In the genomic region with DNA sequence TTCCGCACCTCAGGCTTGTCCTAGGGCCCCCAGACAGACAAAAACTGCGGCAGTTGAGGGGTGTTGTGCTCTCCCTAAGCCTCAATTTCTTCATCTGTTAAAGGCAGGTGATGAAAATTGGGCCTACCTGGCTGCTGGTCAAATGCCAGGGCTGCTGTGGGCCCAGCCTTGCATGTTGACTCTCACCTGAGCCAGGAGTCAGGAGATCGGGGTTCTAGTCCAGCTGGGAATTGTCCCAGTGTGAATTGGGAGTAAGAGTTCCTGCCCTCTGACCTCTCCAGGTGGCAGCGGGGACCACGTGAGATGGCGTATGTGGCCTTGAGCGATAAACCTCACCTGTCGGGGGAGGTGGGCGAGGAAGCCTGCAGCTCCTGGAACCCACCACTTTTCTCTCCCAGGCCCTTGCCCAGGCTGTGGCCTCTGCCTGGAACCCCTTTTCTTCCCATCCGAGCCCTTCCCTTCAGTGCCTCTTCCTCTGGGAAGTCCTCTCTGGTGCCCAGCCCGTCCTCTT, we compare ENCODE assay signal across 8 cellular contexts.
A peak's percentile ranks its signal among the peaks of the same experiment; 100 is the strongest.
DNase-seq lines count a peak whose midpoint lies in the region; ATAC-seq and TF ChIP-seq lines count a peak whose summit lies in the region.
"Had no signal": no experiment of that assay in that cellular context is flagged by ENCODE, and none has a peak within 500 bp of the region (broad histone marks: within the 10 kb centered on the region; RNA-seq: fewer than 3 reads in every experiment).

No MANE protein-coding gene starts in this region.

- no peak for DNase-seq in IMR-90
- DNase-seq in adipocyte (ENCODE audit: low read depth), result no peak
- DNase-seq in stimulated activated naive CD8-positive, alpha-beta T cell treated with anti-CD3 and anti-CD28 coated beads, Interleukin-15, amount 100 ng/mL, for 72 hours, result no peak
- no peak for DNase-seq in cortex of kidney (lab: John Stamatoyannopoulos, UW)
- no peak for DNase-seq in NOMO-1 treated with DMSO at 0.1 percent for 48 hours (lab: John Stamatoyannopoulos, UW; ENCODE audit: unreplicated experiment)
- DNase-seq: GOT3 had no signal

- H3K4me1 ChIP-seq in IMR-90 (ENCODE audit: control insufficient read depth, insufficient read depth, low read length) (peaks cover 25% of the 10 kb centered on the region), adipocyte (ENCODE audit: control insufficient read depth, insufficient read depth, low read length) (peaks cover 78% of the 10 kb centered on the region), liver (ENCODE audit: control insufficient read depth in 4 of 4, insufficient read depth in 4 of 4, low read length in 3 of 4) (peaks cover 7 to 31% (median 25%) of the 10 kb centered on the region in 4 donors)

- no peak overlapping the region for H4K5ac ChIP-seq in IMR-90 (ENCODE audit: low read depth, low read length)

- no peaks in the 10 kb centered on the region for H3K9me3 Mint-ChIP-seq in stimulated activated naive CD8-positive, alpha-beta T cell treated with anti-CD3 and anti-CD28 coated beads, Interleukin-15, amount 100 ng/mL, for 72 hours

- no peak overlapping the region for H3K56ac ChIP-seq in IMR-90 (ENCODE audit: extremely low read depth, insufficient read depth, low read length)

- H3K79me1 ChIP-seq in IMR-90 (ENCODE audit: low read depth in 1 of 2, low read length in 2 of 2), result no peaks in the 10 kb centered on the region

- no peak overlapping the region; the same call in 1 of the 2 replicates for H3K14ac ChIP-seq in IMR-90 (replicated peaks; ENCODE audit: low read depth, low read length)

- H3K27me3 ChIP-seq in IMR-90 (ENCODE audit: control insufficient read depth, insufficient read depth, low read length), result no peaks in the 10 kb centered on the region
- H3K27me3 ChIP-seq in adipocyte (replicated peaks; ENCODE audit: control insufficient read depth, insufficient read depth, low read length), result no peaks in the 10 kb centered on the region
- H3K27me3 ChIP-seq in liver (ENCODE audit: control insufficient read depth in 4 of 4, insufficient read depth in 4 of 4, low read length in 3 of 4), result no peaks in the 10 kb centered on the region

- peak overlapping the region in 1 of 2 donors; percentile 50 for H3K27ac Mint-ChIP-seq in stimulated activated naive CD8-positive, alpha-beta T cell treated with anti-CD3 and anti-CD28 coated beads, Interleukin-15, amount 100 ng/mL, for 72 hours

- H3K27ac ChIP-seq in IMR-90 (ENCODE audit: insufficient read depth, low read length) (no peak overlapping the region), liver (ENCODE audit: low read depth in 1 of 2, low read length in 2 of 2) (peak overlapping the region; percentile 57 to 77)

- no peak overlapping the region for H2BK5ac ChIP-seq in IMR-90 (ENCODE audit: low read depth, low read length, poor library complexity, severe bottlenecking)

- peak overlapping the region; percentile 0; the same call in 1 of the 2 replicates for H4K91ac ChIP-seq in IMR-90 (ENCODE audit: insufficient read depth, low read depth, low read length)

- no peak overlapping the region for H3K4me2 ChIP-seq in IMR-90 (ENCODE audit: low read depth, low read length)

- H3K9me1 ChIP-seq in IMR-90 (ENCODE audit: insufficient read depth, low read length), result peaks cover 7% of the 10 kb centered on the region; the same call in 1 of the 2 replicates

- peak overlapping the region; percentile 86 for H2AFZ ChIP-seq in IMR-90 (replicated peaks; ENCODE audit: low read length, poor library complexity)

- no peak for TF ChIP-seq RAD21 in IMR-90 (IDR thresholded peaks at IDR 0.05; ENCODE audit: low read length)
- TF ChIP-seq RAD21 in liver (IDR thresholded peaks at IDR 0.05), result no peak

- no peaks in the 10 kb centered on the region for H4K20me1 ChIP-seq in IMR-90 (ENCODE audit: insufficient read depth, low read length)

- in situ Hi-C loops in IMR-90 (cut with MboI; ENCODE audit: low sequenced_read_pairs), result no loop called here

- no peak for ATAC-seq in IMR-90 (ENCODE audit: low read depth)
- ATAC-seq in stimulated activated naive CD8-positive, alpha-beta T cell treated with anti-CD3 and anti-CD28 coated beads, Interleukin-15, amount 100 ng/mL, for 72 hours, result no peak
- ATAC-seq in GM18867 (IDR thresholded peaks at IDR 0.05; ENCODE audit: unreplicated experiment), result no peak

- 95% methylated on average over 8 of the region's 11 CpGs; no CpG with 5 or more reads in 1 of the 2 experiments for WGBS in IMR-90 (ENCODE audit: extremely low coverage in 2 of 2, insufficient read length in 1 of 2), 2 experiments
- 71% methylated on average over 11 of the region's 11 CpGs for WGBS in liver

- BruUV-seq in IMR-90 (replicated peaks; lab: Mats Ljungman, UMichigan), result no TSS peak

- CTCF ChIA-PET in IMR-90 (lab: Yijun Ruan, JAX), result no interaction called here

- intact Hi-C loops in IMR-90 (cut with micrococcal nuclease), result no loop called here

- no peak for TF ChIP-seq POLR2A in IMR-90 (IDR thresholded peaks at IDR 0.05; ENCODE audit: low read depth, low read length)

- no peak overlapping the region; a peak in 1 of 4 replicates for H4K8ac ChIP-seq in IMR-90 (ENCODE audit: low read depth in 2 of 2, low read length in 2 of 2)

- peaks cover 56% of the 10 kb centered on the region for H3K4me1 Mint-ChIP-seq in stimulated activated naive CD8-positive, alpha-beta T cell treated with anti-CD3 and anti-CD28 coated beads, Interleukin-15, amount 100 ng/mL, for 72 hours

- peak overlapping the region; percentile 75 for H2AK5ac ChIP-seq in IMR-90 (ENCODE audit: low read depth, low read length)

- H3K18ac ChIP-seq in IMR-90 (ENCODE audit: low read depth, low read length), result no peak overlapping the region

- H2AK9ac ChIP-seq in IMR-90 (replicated peaks; ENCODE audit: low read depth, low read length, poor library complexity), result peak overlapping the region; percentile 97

- H3K4me3 Mint-ChIP-seq in stimulated activated naive CD8-positive, alpha-beta T cell treated with anti-CD3 and anti-CD28 coated beads, Interleukin-15, amount 100 ng/mL, for 72 hours, result peak overlapping the region; percentile 82 to 84

- H3K4ac ChIP-seq in IMR-90 (ENCODE audit: low read depth, low read length), result peak overlapping the region; percentile 73

- H2BK120ac ChIP-seq in IMR-90 (ENCODE audit: low read depth, low read length), result peak overlapping the region; percentile 41

- H3K9ac ChIP-seq in IMR-90 (ENCODE audit: low read depth, low read length) (no peak overlapping the region), adipocyte (ENCODE audit: low read length) (peak overlapping the region; percentile 90), liver (ENCODE audit: low read depth in 1 of 2, low read length in 2 of 2) (peak overlapping the region; percentile 3 to 15)

- no peak overlapping the region for H3K23ac ChIP-seq in IMR-90 (ENCODE audit: low read depth, low read length)

- dilution Hi-C loops in IMR-90 (cut with HindIII; ENCODE audit: low sequenced_read_pairs, unreplicated experiment), result no loop called here

- H2BK20ac ChIP-seq in IMR-90 (ENCODE audit: low read depth, low read length), result no peak overlapping the region

- H3K4me3 ChIP-seq in IMR-90 (ENCODE audit: insufficient read depth, low read depth, low read length) (no peak overlapping the region), adipocyte (ENCODE audit: low read length) (peak overlapping the region; percentile 77), liver (ENCODE audit: low read depth in 1 of 3, low read length in 3 of 3) (peak overlapping the region in 1 of 3 donors; percentile 34)

- TF ChIP-seq CTCF in IMR-90 (conservative IDR thresholded peaks at IDR 0.05; ENCODE audit: low read depth, low read length), result no peak
- no peak for TF ChIP-seq CTCF in liver (IDR thresholded peaks at IDR 0.05; ENCODE audit: low read depth, low read length, missing input control)

- POLR2A ChIA-PET in IMR-90 (lab: Charles Lee; ENCODE audit: unreplicated experiment), result no interaction called here

- H3K9me3 ChIP-seq in IMR-90 (ENCODE audit: control insufficient read depth, insufficient read depth, low read length), result no peaks in the 10 kb centered on the region
- H3K9me3 ChIP-seq in adipocyte (ENCODE audit: control insufficient read depth, low read length), result no peaks in the 10 kb centered on the region
- no peaks in the 10 kb centered on the region for H3K9me3 ChIP-seq in liver (ENCODE audit: control insufficient read depth in 4 of 4, low read length in 3 of 4)

- H2BK15ac ChIP-seq in IMR-90 (ENCODE audit: low read depth, low read length), result peak overlapping the region; percentile 43; the same call in 1 of the 3 replicates

- H3K36me3 ChIP-seq in IMR-90 (ENCODE audit: control insufficient read depth, insufficient read depth, low read length), result no peaks in the 10 kb centered on the region
- no peaks in the 10 kb centered on the region for H3K36me3 ChIP-seq in adipocyte (ENCODE audit: control insufficient read depth, insufficient read depth, low read length, severe bottlenecking)
- H3K36me3 ChIP-seq in liver (ENCODE audit: control insufficient read depth in 4 of 4, insufficient read depth in 3 of 4, low read depth in 1 of 4, low read length in 3 of 4), result no peaks in the 10 kb centered on the region

- no peaks in the 10 kb centered on the region for H3K27me3 Mint-ChIP-seq in stimulated activated naive CD8-positive, alpha-beta T cell treated with anti-CD3 and anti-CD28 coated beads, Interleukin-15, amount 100 ng/mL, for 72 hours

TF ChIP-seq in IMR-90, 13 proteins besides CTCF, POLR2A, EP300 and RAD21 (continues in another document):
- no peak for TF ChIP-seq RCOR1 (IDR thresholded peaks at IDR 0.05; ENCODE audit: insufficient replicate concordance, low read length)
- TF ChIP-seq MAFK (IDR thresholded peaks at IDR 0.05; ENCODE audit: low read depth, low read length), result no peak
- no peak for TF ChIP-seq CHD1 (IDR thresholded peaks at IDR 0.05; ENCODE audit: low read depth, low read length)

TF ChIP-seq in liver, 16 proteins besides CTCF, POLR2A, EP300 and RAD21 (continues in another document):
- TF ChIP-seq NR2F2 (IDR thresholded peaks at IDR 0.05) (peak; percentile 50), RXRA (IDR thresholded peaks at IDR 0.05) (peak; percentile 30 to 74), EGR1 (IDR thresholded peaks at IDR 0.05; ENCODE audit: low read depth in 2 of 2) (no peak), FOXA2 (IDR thresholded peaks at IDR 0.05) (peak; percentile 32), JUND (IDR thresholded peaks at IDR 0.05) (no peak), HNF4G (IDR thresholded peaks at IDR 0.05) (no peak)
- TF ChIP-seq, protein P1, sequence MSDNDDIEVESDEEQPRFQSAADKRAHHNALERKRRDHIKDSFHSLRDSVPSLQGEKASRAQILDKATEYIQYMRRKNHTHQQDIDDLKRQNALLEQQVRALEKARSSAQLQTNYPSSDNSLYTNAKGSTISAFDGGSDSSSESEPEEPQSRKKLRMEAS (IDR thresholded peaks at IDR 0.05), result no peak
